In the genomic region with DNA sequence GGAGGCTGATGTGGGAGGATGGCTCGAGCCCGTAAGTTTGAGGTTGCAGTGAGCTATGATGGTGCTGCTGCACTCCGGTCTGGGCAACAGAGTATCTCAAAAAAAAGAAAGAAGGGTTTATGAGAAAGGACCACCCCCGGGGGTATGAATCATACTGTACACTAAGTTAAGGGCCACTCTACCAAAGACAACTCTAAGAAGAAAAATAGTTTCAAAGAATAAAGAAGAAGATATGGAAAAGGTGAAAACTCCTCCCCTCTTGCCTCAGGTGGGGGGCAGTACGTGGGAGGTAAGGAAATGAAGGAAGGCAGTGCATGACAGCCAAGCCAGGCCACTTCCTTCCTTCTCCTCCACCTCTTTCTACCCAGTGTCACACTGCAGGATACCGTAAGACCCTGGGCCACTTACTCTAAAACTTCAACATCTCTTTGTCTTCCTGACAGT, we compare ENCODE assay signal across 13 cellular contexts.
DNase-seq lines count a peak whose midpoint lies in the region; ATAC-seq and TF ChIP-seq lines count a peak whose summit lies in the region.
"Had no signal": no experiment of that assay in that cellular context is flagged by ENCODE, and none has a peak within 500 bp of the region (broad histone marks: within the 10 kb centered on the region; RNA-seq: fewer than 3 reads in every experiment).

No MANE protein-coding gene starts in this region.

- POLR2A ChIA-PET in CD8-positive, alpha-beta memory T cell (lab: Charles Lee), result interaction anchor here (1.0 kb wide), 1 partner anchor 48 kb away, joined by 3 read pairs; no protein-coding TSS in a partner anchor

- peaks cover 0 to 27% (median 13%) of the 10 kb centered on the region in 3 donors for H3K36me3 Mint-ChIP-seq in CD8-positive, alpha-beta memory T cell
- H3K36me3 Mint-ChIP-seq in activated naive CD8-positive, alpha-beta T cell, result peaks cover 9% of the 10 kb centered on the region

- ATAC-seq in GM19463 (IDR thresholded peaks at IDR 0.05; ENCODE audit: unreplicated experiment), result no peak
- ATAC-seq: Right ventricle myocardium inferior had no signal

- peaks cover 97 to 100% (median 100%) of the 10 kb centered on the region in 3 donors for H3K4me1 Mint-ChIP-seq in CD8-positive, alpha-beta memory T cell
- peaks cover 97% of the 10 kb centered on the region for H3K4me1 Mint-ChIP-seq in activated naive CD8-positive, alpha-beta T cell (ENCODE audit: low read depth)

- H3K4me3 ChIP-seq in CD8-positive, alpha-beta memory T cell (ENCODE audit: low read length), result peak overlapping the region; percentile 16
- H3K4me3 ChIP-seq in Peyer's patch, result no peak overlapping the region
- H3K4me3 ChIP-seq: thoracic aorta had no signal

- H3K9me3 ChIP-seq in CD8-positive, alpha-beta memory T cell (ENCODE audit: low read length), result no peaks in the 10 kb centered on the region
- no peaks in the 10 kb centered on the region for H3K9me3 ChIP-seq in Peyer's patch
- H3K9me3 ChIP-seq: thoracic aorta had no signal

- no peak overlapping the region for H3K27ac ChIP-seq in CD8-positive, alpha-beta memory T cell (ENCODE audit: low read depth, low read length)
- H3K27ac ChIP-seq in Peyer's patch, result peak overlapping the region in 3 of 4 donors; percentile 23 to 72 (median 57)
- H3K27ac ChIP-seq: thoracic aorta had no signal

- peak in 3 of 5 donors; percentile 40 to 50 (median 47) for DNase-seq in CD8-positive, alpha-beta memory T cell
- DNase-seq in Peyer's patch, result peak in 2 of 3 donors; percentile 61 to 71
- peak; percentile 46 for DNase-seq in stimulated activated CD4-positive, alpha-beta T cell treated with anti-CD3 and anti-CD28 coated beads, Interleukin-1b, Interleukin-23, amount 100 ng/mL, for 48 hours
- no peak for DNase-seq in NCI-H1417 treated with DMSO at 0.1 percent for 48 hours (lab: John Stamatoyannopoulos, UW)
- DNase-seq in SIG-M5 treated with dmso at 0.1 percent for 504 hours (lab: John Stamatoyannopoulos, UW; ENCODE audit: unreplicated experiment), result no peak
- no peak for DNase-seq in retina
- DNase-seq: activated CD4-positive, CD25-positive, alpha-beta regulatory T cell treated with anti-CD3 and anti-CD28 coated beads, Interleukin-2, amount 50 U/mL, for 72 hours; MM.1S; NCI-H446 treated with DMSO at 0.1 percent for 48 hours had no signal

- TF ChIP-seq CTCF in Peyer's patch (IDR thresholded peaks at IDR 0.05), result no peak

- peak overlapping the region; percentile 71 to 91 (median 86) for H3K4me3 Mint-ChIP-seq in CD8-positive, alpha-beta memory T cell
- H3K4me3 Mint-ChIP-seq in activated naive CD8-positive, alpha-beta T cell, result peak overlapping the region; percentile 83

- H3K27me3 ChIP-seq in CD8-positive, alpha-beta memory T cell (ENCODE audit: insufficient read depth, low read length, poor library complexity, severe bottlenecking), result no peaks in the 10 kb centered on the region
- no peaks in the 10 kb centered on the region for H3K27me3 ChIP-seq in Peyer's patch

- CTCF ChIA-PET in CD8-positive, alpha-beta memory T cell (lab: Charles Lee), result interaction anchor here (2.2 kb wide), 1 partner anchor 61 kb away, joined by 4 read pairs; the partner anchor contains the start of gene PIP4K2A

- H3K4me1 ChIP-seq in CD8-positive, alpha-beta memory T cell (ENCODE audit: insufficient read depth, low read length), result peaks cover 100% of the 10 kb centered on the region
- H3K4me1 ChIP-seq in Peyer's patch, result peaks cover 0 to 61% (median 25%) of the 10 kb centered on the region in 4 donors

- TF ChIP-seq POLR2A in Peyer's patch (IDR thresholded peaks at IDR 0.05), result no peak

- H3K9me3 Mint-ChIP-seq in CD8-positive, alpha-beta memory T cell, result no peaks in the 10 kb centered on the region
- no peaks in the 10 kb centered on the region for H3K9me3 Mint-ChIP-seq in activated naive CD8-positive, alpha-beta T cell (ENCODE audit: low read depth)

- H3K27ac Mint-ChIP-seq in CD8-positive, alpha-beta memory T cell, result peak overlapping the region; percentile 79 to 100 (median 96)
- peak overlapping the region; percentile 97 for H3K27ac Mint-ChIP-seq in activated naive CD8-positive, alpha-beta T cell

- H3K27me3 Mint-ChIP-seq in CD8-positive, alpha-beta memory T cell, result no peaks in the 10 kb centered on the region
- no peaks in the 10 kb centered on the region for H3K27me3 Mint-ChIP-seq in activated naive CD8-positive, alpha-beta T cell

- no peaks in the 10 kb centered on the region for H3K36me3 ChIP-seq in CD8-positive, alpha-beta memory T cell (ENCODE audit: insufficient read depth, low read length)
- no peaks in the 10 kb centered on the region for H3K36me3 ChIP-seq in Peyer's patch
- H3K36me3 ChIP-seq: thoracic aorta had no signal

Comparison
In these comparisons a context has a peak if more than half of its experiments do, and no peak if none do; other contexts are left out.
1. DNase-seq: peak in CD8-positive, alpha-beta memory T cell (3 of 5), Peyer's patch (2 of 3) and stimulated activated CD4-positive, alpha-beta T cell treated with anti-CD3 and anti-CD28 coated beads, Interleukin-1b, Interleukin-23, amount 100 ng/mL, for 48 hours (single experiment); none in NCI-H1417 treated with DMSO at 0.1 percent for 48 hours (single experiment), SIG-M5 treated with dmso at 0.1 percent for 504 hours (single experiment) and retina (single experiment).